In the genomic region with DNA sequence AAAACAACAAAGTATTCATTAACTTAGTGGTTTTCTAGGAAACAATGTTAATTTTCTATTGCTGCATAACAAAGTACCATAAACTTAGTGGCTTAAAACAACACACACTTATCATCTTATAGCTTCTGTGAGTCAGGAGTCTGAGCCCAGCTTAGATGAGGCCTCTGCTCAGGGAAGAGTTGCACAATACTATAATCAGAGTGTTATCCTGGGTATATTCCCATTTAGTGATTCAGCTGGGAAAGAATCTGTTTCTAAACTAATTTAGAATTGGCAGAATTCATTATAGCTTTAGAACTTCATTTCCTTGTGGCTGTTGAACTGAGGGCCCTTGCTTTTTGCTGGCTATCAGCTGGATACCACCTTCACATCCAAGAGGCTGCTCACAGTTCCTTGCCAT, we compare ENCODE assay signal across 2 cellular contexts.
TF ChIP-seq lines count a peak whose summit lies in the region.

No MANE protein-coding gene starts in this region.

TF ChIP-seq in SK-N-SH treated with all-trans-retinoic acid at 6 μM for 48 hours, 23 proteins besides CTCF, POLR2A, EP300 and RAD21 (continued from another document):
- no peak for TF ChIP-seq TSHZ2 (CRISPR knock-in tag; IDR thresholded peaks at IDR 0.05)
- TF ChIP-seq ZFP3 (CRISPR knock-in tag; IDR thresholded peaks at IDR 0.05): no peak
- TF ChIP-seq ZNF565 (CRISPR knock-in tag; conservative IDR thresholded peaks at IDR 0.05; ENCODE audit: low read depth): no peak
- no peak for TF ChIP-seq ESRRG (CRISPR knock-in tag; IDR thresholded peaks at IDR 0.05)
- TF ChIP-seq CSDC2 (CRISPR knock-in tag; IDR thresholded peaks at IDR 0.05): no peak

TF ChIP-seq in SK-N-SH, 30 proteins besides CTCF, POLR2A, EP300 and RAD21 (continued from another document):
- TF ChIP-seq, protein P1, sequence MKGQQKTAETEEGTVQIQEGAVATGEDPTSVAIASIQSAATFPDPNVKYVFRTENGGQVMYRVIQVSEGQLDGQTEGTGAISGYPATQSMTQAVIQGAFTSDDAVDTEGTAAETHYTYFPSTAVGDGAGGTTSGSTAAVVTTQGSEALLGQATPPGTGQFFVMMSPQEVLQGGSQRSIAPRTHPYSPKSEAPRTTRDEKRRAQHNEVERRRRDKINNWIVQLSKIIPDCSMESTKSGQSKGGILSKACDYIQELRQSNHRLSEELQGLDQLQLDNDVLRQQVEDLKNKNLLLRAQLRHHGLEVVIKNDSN (IDR thresholded peaks at IDR 0.05; ENCODE audit: borderline replicate concordance, low read depth): no peak
- TF ChIP-seq TCF12 (IDR thresholded peaks at IDR 0.05): no peak
- no peak for TF ChIP-seq TEAD4 (IDR thresholded peaks at IDR 0.05; ENCODE audit: borderline replicate concordance, insufficient read depth)
- TF ChIP-seq MXI1 (IDR thresholded peaks at IDR 0.05; ENCODE audit: low read depth, low read length): no peak
- TF ChIP-seq, protein P2, sequence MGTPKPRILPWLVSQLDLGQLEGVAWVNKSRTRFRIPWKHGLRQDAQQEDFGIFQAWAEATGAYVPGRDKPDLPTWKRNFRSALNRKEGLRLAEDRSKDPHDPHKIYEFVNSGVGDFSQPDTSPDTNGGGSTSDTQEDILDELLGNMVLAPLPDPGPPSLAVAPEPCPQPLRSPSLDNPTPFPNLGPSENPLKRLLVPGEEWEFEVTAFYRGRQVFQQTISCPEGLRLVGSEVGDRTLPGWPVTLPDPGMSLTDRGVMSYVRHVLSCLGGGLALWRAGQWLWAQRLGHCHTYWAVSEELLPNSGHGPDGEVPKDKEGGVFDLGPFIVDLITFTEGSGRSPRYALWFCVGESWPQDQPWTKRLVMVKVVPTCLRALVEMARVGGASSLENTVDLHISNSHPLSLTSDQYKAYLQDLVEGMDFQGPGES (IDR thresholded peaks at IDR 0.05; ENCODE audit: low read depth, low read length): no peak
